15 cellular contexts compared by ENCODE assay signal in genomic region chr12:15049456-15050153, GRCh38.
"Had no signal": no experiment of that assay in that cellular context is flagged by ENCODE, and none has a peak within 500 bp of the region (broad histone marks: within the 10 kb centered on the region; RNA-seq: fewer than 3 reads in every experiment).

No MANE protein-coding gene starts in this region.

- H3K36me3 ChIP-seq: ascending aorta, breast epithelium, pancreas had no signal

- H3K9me3 ChIP-seq: ascending aorta, breast epithelium, pancreas had no signal

- ATAC-seq: activated CD8-positive, alpha-beta memory T cell treated with anti-CD3 and anti-CD28 coated beads, Interleukin-2, amount 10 ng/mL, durations not matched to agents 7 days and 5 days; pancreas; stimulated activated effector memory CD8-positive, alpha-beta T cell treated with anti-CD3 and anti-CD28 coated beads, Interleukin-12 subunit alpha, Interleukin-12 subunit beta, amount 100 ng/mL, for 72 hours had no signal

- H3K27ac ChIP-seq: ascending aorta, breast epithelium, pancreas had no signal

- DNase-seq: activated CD4-positive, alpha-beta memory T cell treated with anti-CD3 and anti-CD28 coated beads for 36 hours; activated CD4-positive, alpha-beta T cell treated with anti-CD3 and anti-CD28 coated beads for 1 hour; activated CD8-positive, alpha-beta memory T cell treated with anti-CD3 and anti-CD28 coated beads, Interleukin-2, amount 10 ng/mL, durations not matched to agents 7 days and 5 days; activated naive CD4-positive, alpha-beta T cell treated with anti-CD3 and anti-CD28 coated beads, Interleukin-2, amount 10 ng/mL, durations not matched to agents 7 days and 5 days; activated T-cell treated with anti-CD3 and anti-CD28 coated beads, Interleukin-2, amount 50 U/mL, for 1 hour; effector memory CD4-positive, alpha-beta T cell; foreskin fibroblast; hypothalamus; pancreas; stimulated activated CD4-positive, alpha-beta T cell treated with anti-CD3 and anti-CD28 coated beads, Interleukin-12 subunit alpha, Interleukin-12 subunit beta, amount 100 ng/mL, for 4 hours; stimulated activated CD4-positive, alpha-beta T cell treated with anti-CD3 and anti-CD28 coated beads, Interleukin-2, amount 100 ng/mL, for 24 hours; T-helper 9 cell had no signal

- H3K27me3 ChIP-seq: ascending aorta, breast epithelium, pancreas had no signal

- H3K4me3 ChIP-seq: ascending aorta, breast epithelium, pancreas had no signal
